Comparison of ENCODE assay signal across 8 cellular contexts in genomic region chr22:37561209-37562048, GRCh38. TPM values are rescaled to one million over a fixed set of nuclear protein-coding genes. Genes with fewer than 3 reads are reported as not detected.
DNase-seq lines count a peak whose midpoint lies in the region; ATAC-seq, FAIRE-seq and TF ChIP-seq lines count a peak whose summit lies in the region.

No MANE protein-coding gene starts in this region.

- H3K4me2 ChIP-seq in BLaER1, result peak overlapping the region; percentile 90

- H3K36me3 ChIP-seq in BLaER1, result no peaks in the 10 kb centered on the region
- peaks cover 3% of the 10 kb centered on the region for H3K36me3 ChIP-seq in neuron (ENCODE audit: insufficient read depth, low read length)
- peaks cover 7 to 9% (median 9%) of the 10 kb centered on the region in 4 donors for H3K36me3 ChIP-seq in stomach

- no peaks in the 10 kb centered on the region for H3K9me3 Mint-ChIP-seq in activated naive CD4-positive, alpha-beta T cell treated with anti-CD3 and anti-CD28 coated beads, Interleukin-2, amount 10 ng/mL, durations not matched to agents 7 days and 5 days

- H3K9ac ChIP-seq in BLaER1, result no peak overlapping the region

- TF ChIP-seq POLR2A in stomach (IDR thresholded peaks at IDR 0.05), result no peak

- intact Hi-C loops in stomach (cut with DNase I; ENCODE audit: low total_unique reads), result no loop called here

- no peaks in the 10 kb centered on the region for H3K36me3 Mint-ChIP-seq in activated naive CD4-positive, alpha-beta T cell treated with anti-CD3 and anti-CD28 coated beads, Interleukin-2, amount 10 ng/mL, durations not matched to agents 7 days and 5 days

- TF ChIP-seq CTCF in stomach (IDR thresholded peaks at IDR 0.05), result peak in 5 of 7 experiments; percentile 53 to 87 (median 71)

- peak overlapping the region; percentile 43 for H2AFZ ChIP-seq in neuron (ENCODE audit: low read depth, low read length)

- DNase-seq in HPDE6-E6E7 (ENCODE audit: extremely low spot score) (peak; percentile 71), SK-N-DZ (ENCODE audit: low spot score) (peak; percentile 35), frontal cortex (ENCODE audit: low spot score in 2 of 2) (peak; percentile 85 to 86), stomach (peak; percentile 95)
- peak; percentile 81 for DNase-seq in activated naive CD4-positive, alpha-beta T cell treated with anti-CD3 and anti-CD28 coated beads, Interleukin-2, amount 10 ng/mL, durations not matched to agents 7 days and 5 days

- CTCF ChIA-PET in activated naive CD4-positive, alpha-beta T cell treated with anti-CD3 and anti-CD28 coated beads, Interleukin-2, amount 10 ng/mL, durations not matched to agents 7 days and 5 days (lab: Charles Lee), result interaction anchor here (0.9 to 16.9 kb wide), 8 partner anchors 14 to 439 kb away, joined by 3 to 411 read pairs (median 4); no protein-coding TSS in a partner anchor

- no peak overlapping the region for H3K27ac ChIP-seq in BLaER1
- H3K27ac ChIP-seq in stomach, result peak overlapping the region; percentile 98 to 100 (median 99)

- no peak overlapping the region for H3K4me3 Mint-ChIP-seq in activated naive CD4-positive, alpha-beta T cell treated with anti-CD3 and anti-CD28 coated beads, Interleukin-2, amount 10 ng/mL, durations not matched to agents 7 days and 5 days

- H3K27me3 Mint-ChIP-seq in activated naive CD4-positive, alpha-beta T cell treated with anti-CD3 and anti-CD28 coated beads, Interleukin-2, amount 10 ng/mL, durations not matched to agents 7 days and 5 days, result peaks cover 97% of the 10 kb centered on the region

- peak overlapping the region; percentile 62 for H3K4me3 ChIP-seq in BLaER1
- peak overlapping the region; percentile 71 for H3K4me3 ChIP-seq in neuron (ENCODE audit: low read length)
- H3K4me3 ChIP-seq in stomach, result peak overlapping the region; percentile 60 to 97 (median 75)

- 0 to 2% (median 1%) methylated on average over 29 to 57 of the region's 57 CpGs for WGBS in stomach, 5 donors

- H3K9me3 ChIP-seq in BLaER1 (no peaks in the 10 kb centered on the region), neuron (ENCODE audit: low read length) (no peaks in the 10 kb centered on the region), stomach (no peaks in the 10 kb centered on the region)

- H3K4me1 ChIP-seq in BLaER1, result peaks cover 62% of the 10 kb centered on the region
- peaks cover 17% of the 10 kb centered on the region for H3K4me1 ChIP-seq in neuron (ENCODE audit: insufficient read depth, low read length)
- peaks cover 68 to 93% (median 87%) of the 10 kb centered on the region in 4 donors for H3K4me1 ChIP-seq in stomach

- peaks cover 25% of the 10 kb centered on the region for H3K4me1 Mint-ChIP-seq in activated naive CD4-positive, alpha-beta T cell treated with anti-CD3 and anti-CD28 coated beads, Interleukin-2, amount 10 ng/mL, durations not matched to agents 7 days and 5 days

- no peak for TF ChIP-seq EP300 in stomach (IDR thresholded peaks at IDR 0.05)

- no peak for ATAC-seq in GM19035 (IDR thresholded peaks at IDR 0.05; ENCODE audit: unreplicated experiment)

- peaks cover 66% of the 10 kb centered on the region for H3K27me3 ChIP-seq in BLaER1
- H3K27me3 ChIP-seq in neuron (ENCODE audit: insufficient read depth, low read length), result peaks cover 8% of the 10 kb centered on the region
- H3K27me3 ChIP-seq in stomach, result peaks cover 0 to 25% (median 0%) of the 10 kb centered on the region in 3 donors

- no peak for FAIRE-seq in frontal cortex (lab: Jason Lieb, UNC)

- peaks cover 14% of the 10 kb centered on the region for H4K20me1 ChIP-seq in BLaER1

- no peak overlapping the region for H3K27ac Mint-ChIP-seq in activated naive CD4-positive, alpha-beta T cell treated with anti-CD3 and anti-CD28 coated beads, Interleukin-2, amount 10 ng/mL, durations not matched to agents 7 days and 5 days

RNA-seq across cellular contexts. Expression of gene CDC42EP1, which starts 1.1 kb away (rescaled TPM):
- not detected in 2 replicates for polyA plus RNA-seq in SK-N-DZ (2014; cell fraction: cytosol; rRNA removed)
- polyA plus RNA-seq in SK-N-DZ (2014; cell fraction: nucleus; rRNA removed), result not detected in 2 replicates
- 1.6 TPM for total RNA-seq in frontal cortex
- total RNA-seq in stomach, result 100 to 1,000 TPM in 2 of 5 donors, 10 to 100 TPM in 3; 28.6 to 195 (median 66.3) TPM
- polyA plus RNA-seq in stomach, result 100 to 1,000 TPM in 1 of 3 donors, 10 to 100 TPM in 2; 70.2 to 112 (median 90.1) TPM

RNA-seq across cellular contexts. Expression of gene LGALS2, which starts 18.5 kb away (rescaled TPM):
- not detected in 2 replicates for polyA plus RNA-seq in SK-N-DZ (2014; cell fraction: cytosol; rRNA removed)
- polyA plus RNA-seq in SK-N-DZ (2014; cell fraction: nucleus; rRNA removed), result not detected in 2 replicates
- total RNA-seq in frontal cortex (not detected), stomach (1 to 10 TPM in 1 of 5 donors, not detected in 4; 4.2 TPM)
- 1 to 10 TPM; 4.1 to 7.1 (median 5.0) TPM for polyA plus RNA-seq in stomach

RNA-seq across cellular contexts. Expression of gene CARD10, which starts 42.2 kb away (rescaled TPM):
- 1.8 and 2.6 TPM in 2 replicates for polyA plus RNA-seq in SK-N-DZ (2014; cell fraction: cytosol; rRNA removed)
- polyA plus RNA-seq in SK-N-DZ (2014; cell fraction: nucleus; rRNA removed), result 3.1 and 8.4 TPM in 2 replicates
- total RNA-seq in frontal cortex (4.1 TPM), stomach (100 to 1,000 TPM in 1 of 5 donors, 10 to 100 TPM in 2, 1 to 10 TPM in 2; 5.5 to 120 (median 28.4) TPM)
- polyA plus RNA-seq in stomach, result 10 to 100 TPM; 11.3 to 17.8 (median 13.6) TPM

RNA-seq across cellular contexts. Expression of gene GGA1, which starts 47.2 kb away (rescaled TPM):
- 57.2 and 63.0 TPM in 2 replicates for polyA plus RNA-seq in SK-N-DZ (2014; cell fraction: cytosol; rRNA removed)
- polyA plus RNA-seq in SK-N-DZ (2014; cell fraction: nucleus; rRNA removed), result 150 and 184 TPM in 2 replicates
- 34.2 TPM for total RNA-seq in frontal cortex
- total RNA-seq in stomach, result 10 to 100 TPM; 39.5 to 87.9 (median 55.6) TPM
- polyA plus RNA-seq in stomach, result 10 to 100 TPM; 30.3 to 43.6 (median 34.1) TPM

Comparison
In these comparisons a context has a peak if more than half of its experiments do, and no peak if none do; other contexts are left out.
1. DNase-seq: peak in every context shown above with its lines; median percentile 95 in stomach; 86 in frontal cortex; 81 in activated naive CD4-positive, alpha-beta T cell treated with anti-CD3 and anti-CD28 coated beads, Interleukin-2, amount 10 ng/mL, durations not matched to agents 7 days and 5 days; 71 in HPDE6-E6E7; 35 in SK-N-DZ.
2. RNA of gene CDC42EP1, which starts 1.1 kb away (total RNA-seq): 28.6 to 195 TPM in stomach; 1.6 TPM in frontal cortex (single experiment); every median in the first group is over 10 times any median in the second.
3. Peak in every context shown above with its lines, with median percentiles within 50 percentile points of each other: H3K4me3 ChIP-seq.